Comparison of ENCODE assay signal across 8 cellular contexts in the genomic region with DNA sequence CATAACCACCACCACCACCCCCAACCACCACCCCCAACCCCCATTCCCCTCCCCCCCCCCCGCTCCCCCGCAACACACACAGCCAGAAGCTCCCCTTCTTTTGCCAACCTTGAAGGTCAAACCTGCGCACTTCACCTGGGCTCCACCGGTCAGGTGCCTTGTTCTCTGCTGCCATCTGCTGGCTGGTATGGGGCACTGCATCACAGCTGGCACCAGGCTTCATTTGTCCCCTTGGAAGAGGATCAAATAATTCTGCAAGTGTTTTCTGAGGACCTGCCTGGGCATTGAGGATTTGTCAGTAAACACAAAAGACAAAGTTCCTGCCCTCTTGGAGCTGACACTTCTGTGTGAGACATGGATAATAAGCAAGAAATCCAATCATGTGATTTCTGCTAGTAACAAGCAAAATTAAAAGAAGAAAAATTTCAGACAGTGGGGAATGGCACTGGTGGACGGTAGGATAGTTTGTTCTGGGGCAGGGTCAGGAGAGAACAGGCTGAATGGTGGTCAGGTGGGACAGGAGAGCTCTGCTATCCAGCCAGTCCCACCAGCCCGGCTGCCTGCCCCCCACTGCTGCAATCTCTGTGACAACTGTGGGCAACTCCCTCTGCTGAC. TPM values are rescaled to one million over a fixed set of nuclear protein-coding genes. Genes with fewer than 3 reads are reported as not detected.
DNase-seq lines count a peak whose midpoint lies in the region; ATAC-seq and TF ChIP-seq lines count a peak whose summit lies in the region.

No MANE protein-coding gene starts in this region.

- peak; percentile 87 for TF ChIP-seq CTCF in psoas muscle (IDR thresholded peaks at IDR 0.05)

- no peak overlapping the region for H3K4me3 Mint-ChIP-seq in activated naive CD4-positive, alpha-beta T cell treated with anti-CD3 and anti-CD28 coated beads for 36 hours

- H3K27me3 ChIP-seq in SJCRH30: peaks cover 4% of the 10 kb centered on the region
- H3K27me3 ChIP-seq in psoas muscle (ENCODE audit: insufficient read depth in 3 of 3, low read length in 2 of 3): peaks cover 0 to 13% (median 0%) of the 10 kb centered on the region in 3 donors

- no peak overlapping the region for H3K27ac ChIP-seq in SJCRH30
- no peak overlapping the region for H3K27ac ChIP-seq in psoas muscle

- H3K36me3 ChIP-seq in SJCRH30 (no peaks in the 10 kb centered on the region), psoas muscle (ENCODE audit: insufficient read depth in 1 of 2, low read depth in 1 of 2) (no peaks in the 10 kb centered on the region)

- CTCF ChIA-PET in activated naive CD4-positive, alpha-beta T cell treated with anti-CD3 and anti-CD28 coated beads for 36 hours (lab: Charles Lee): interaction anchor here (0.6 to 10.1 kb wide), 15 partner anchors 27 to 78 kb away, joined by 3 to 120 read pairs (median 4); no protein-coding TSS in a partner anchor

- H3K9me3 ChIP-seq in SJCRH30 (replicated peaks): peaks cover 4% of the 10 kb centered on the region; the same call in 1 of the 2 replicates
- H3K9me3 ChIP-seq in psoas muscle: no peaks in the 10 kb centered on the region

- peaks cover 5% of the 10 kb centered on the region; the same call in 1 of the 2 replicates for H3K4me1 ChIP-seq in SJCRH30
- H3K4me1 ChIP-seq in psoas muscle: no peaks in the 10 kb centered on the region

- no peak overlapping the region for H3K4me3 ChIP-seq in SJCRH30
- H3K4me3 ChIP-seq in psoas muscle: no peak overlapping the region

- no peaks in the 10 kb centered on the region for H3K9me3 Mint-ChIP-seq in activated naive CD4-positive, alpha-beta T cell treated with anti-CD3 and anti-CD28 coated beads for 36 hours

- ATAC-seq in Right ventricle myocardium superior (ENCODE audit: poor library complexity) (peak; percentile 86), psoas muscle (peak; percentile 72 to 85 (median 84)), GM21576 (IDR thresholded peaks at IDR 0.05; ENCODE audit: unreplicated experiment) (no peak)

- H3K27me3 Mint-ChIP-seq in activated naive CD4-positive, alpha-beta T cell treated with anti-CD3 and anti-CD28 coated beads for 36 hours (ENCODE audit: low read depth): peaks cover 28% of the 10 kb centered on the region

- in situ Hi-C loops in Caki2 (cut with HindIII; ENCODE audit: low pct_unique_long_range_greater_than_20kb, low sequenced_read_pairs): no loop called here

- H3K4me1 Mint-ChIP-seq in activated naive CD4-positive, alpha-beta T cell treated with anti-CD3 and anti-CD28 coated beads for 36 hours (ENCODE audit: low read depth): no peaks in the 10 kb centered on the region

- no peak overlapping the region for H3K27ac Mint-ChIP-seq in activated naive CD4-positive, alpha-beta T cell treated with anti-CD3 and anti-CD28 coated beads for 36 hours

- intact Hi-C loops in activated naive CD4-positive, alpha-beta T cell treated with anti-CD3 and anti-CD28 coated beads for 36 hours (cut with micrococcal nuclease): loop anchor here (1.0 to 5.0 kb wide), 2 partner anchors 41 to 57 kb away; no protein-coding TSS in a partner anchor
- intact Hi-C loops in Right ventricle myocardium superior (cut with DNase I): no loop called here
- intact Hi-C loops in psoas muscle (cut with DNase I): loop anchor here (1.0 to 5.0 kb wide), 2 partner anchors 56 to 57 kb away; no protein-coding TSS in a partner anchor

- DNase-seq in Caki2 (ENCODE audit: low read depth) (peak; percentile 44), KG1 (lab: John Stamatoyannopoulos, UW) (peak; percentile 2), SJCRH30 (peak; percentile 44 to 83), Right ventricle myocardium superior (peak; percentile 70), psoas muscle (peak; percentile 49 to 73), NCI-H446 treated with DMSO at 0.1 percent for 48 hours (lab: John Stamatoyannopoulos, UW) (no peak)
- peak; percentile 79 for DNase-seq in activated naive CD4-positive, alpha-beta T cell treated with anti-CD3 and anti-CD28 coated beads for 36 hours

- no peaks in the 10 kb centered on the region for H3K36me3 Mint-ChIP-seq in activated naive CD4-positive, alpha-beta T cell treated with anti-CD3 and anti-CD28 coated beads for 36 hours (ENCODE audit: low read depth)

- WGBS in psoas muscle, 3 donors: 11 to 23% (median 14%) methylated on average over 4 to 6 of the region's 6 CpGs

RNA-seq across cellular contexts. Expression of gene LMX1B, which starts 55.6 kb away (rescaled TPM):
- 0.47 TPM in 1 of 2 replicates, not detected in the other for total RNA-seq in Caki2 (2014; rRNA removed; shearing (Covaris generic); ENCODE audit: low replicate concordance)
- 10.3 and 12.2 TPM in 2 replicates for total RNA-seq in SJCRH30 (2014; rRNA removed; shearing (Covaris generic))
- not detected for total RNA-seq in activated naive CD4-positive, alpha-beta T cell treated with anti-CD3 and anti-CD28 coated beads for 36 hours
- total RNA-seq in Right ventricle myocardium superior (0.70 TPM), psoas muscle (under 1 TPM in 3 of 4 donors, not detected in 1; 0.13 to 0.26 (median 0.20) TPM)
- under 1 TPM; 0.01 to 0.04 (median 0.01) TPM for polyA plus RNA-seq in psoas muscle
